ENCODE assay signal across 8 cellular contexts in genomic region chr18:69948919-69949537, GRCh38. TPM values are rescaled to one million over a fixed set of nuclear protein-coding genes. Genes with fewer than 3 reads are reported as not detected.
DNase-seq lines count a peak whose midpoint lies in the region; ATAC-seq and TF ChIP-seq lines count a peak whose summit lies in the region.

No MANE protein-coding gene starts in this region.

- TF ChIP-seq CTCF in fibroblast of mammary gland (conservative IDR thresholded peaks at IDR 0.05; ENCODE audit: control insufficient read depth, insufficient read depth, low read depth, low read length) (no peak), mesothelial cell of epicardium (IDR thresholded peaks at IDR 0.05; ENCODE audit: unreplicated experiment) (no peak)

- no peak overlapping the region for H3K27ac Mint-ChIP-seq in mesothelial cell of epicardium

- ATAC-seq in GM18511 (IDR thresholded peaks at IDR 0.05; ENCODE audit: unreplicated experiment) (peak; percentile 90), GM21825 (IDR thresholded peaks at IDR 0.05; ENCODE audit: unreplicated experiment) (peak; percentile 86)

- H3K9me3 Mint-ChIP-seq in mesothelial cell of epicardium = peaks cover 12% of the 10 kb centered on the region

- peaks cover 6% of the 10 kb centered on the region for H3K4me1 Mint-ChIP-seq in mesothelial cell of epicardium

- DNase-seq in NCI-H460 (ENCODE audit: extremely low read depth, low read depth) (peak; percentile 76), fibroblast of mammary gland (ENCODE audit: low read depth) (peak; percentile 20), mesothelial cell of epicardium (ENCODE audit: low spot score in 2 of 2, unreplicated experiment in 2 of 2) (no peak), COLO668 (lab: John Stamatoyannopoulos, UW; ENCODE audit: unreplicated experiment) (no peak), COR-L47 (lab: John Stamatoyannopoulos, UW) (no peak)
- DNase-seq in stimulated activated CD4-positive, alpha-beta T cell treated with anti-CD3 and anti-CD28 coated beads, Interleukin-4, amount 100 ng/mL, for 4 hours = peak; percentile 35 to 44

- no peaks in the 10 kb centered on the region for H3K36me3 Mint-ChIP-seq in mesothelial cell of epicardium

- H3K4me3 Mint-ChIP-seq in mesothelial cell of epicardium = no peak overlapping the region

- H3K4me3 ChIP-seq in fibroblast of mammary gland (ENCODE audit: control insufficient read depth, low read depth, low read length) = no peak overlapping the region

- H3K27me3 Mint-ChIP-seq in mesothelial cell of epicardium (ENCODE audit: low read depth) = no peaks in the 10 kb centered on the region

RNA-seq across cellular contexts. Expression of gene CD226, which starts 1.4 kb away (rescaled TPM):
- total RNA-seq in NCI-H460 (2014; rRNA removed; shearing (Covaris generic)) = 41.8 and 45.5 TPM in 2 replicates
- polyA plus RNA-seq in NCI-H460 (2014; cell fraction: nucleus; rRNA removed) = 28.8 and 35.3 TPM in 2 replicates
- 0.31 to 0.84 TPM (median 0.63 TPM) in 3 replicates for total RNA-seq in mesothelial cell of epicardium

Comparison
In these comparisons a context has a peak if more than half of its experiments do, and no peak if none do; other contexts are left out.
1. DNase-seq: peak in NCI-H460 (single experiment), fibroblast of mammary gland (single experiment) and stimulated activated CD4-positive, alpha-beta T cell treated with anti-CD3 and anti-CD28 coated beads, Interleukin-4, amount 100 ng/mL, for 4 hours (2 of 2); none in mesothelial cell of epicardium (0 of 2), COLO668 (single experiment) and COR-L47 (single experiment).
2. RNA of gene CD226, which starts 1.4 kb away (total RNA-seq): 41.8 to 45.5 TPM in NCI-H460; 0.31 to 0.84 TPM in mesothelial cell of epicardium; every median in the first group is over 10 times any median in the second.